In genomic region chr5:31530541-31531265, GRCh38 we compare ENCODE assay signal across 8 cellular contexts. TPM values are rescaled to one million over a fixed set of nuclear protein-coding genes. Genes with fewer than 3 reads are reported as not detected.
DNase-seq lines count a peak whose midpoint lies in the region; ATAC-seq and TF ChIP-seq lines count a peak whose summit lies in the region.

No MANE protein-coding gene starts in this region.

- peak overlapping the region; percentile 92 for H3K9ac ChIP-seq in skeletal muscle satellite cell (ENCODE audit: low read depth, low read length)

- H3K9me3 ChIP-seq in HAP-1 (no peaks in the 10 kb centered on the region), Peyer's patch (no peaks in the 10 kb centered on the region), skeletal muscle satellite cell (replicated peaks; ENCODE audit: low read length) (no peaks in the 10 kb centered on the region), adrenal gland (replicated peaks in 1 of 3) (no peaks in the 10 kb centered on the region)

- H3K27me3 ChIP-seq in HAP-1 (ENCODE audit: low read depth) = no peaks in the 10 kb centered on the region
- H3K27me3 ChIP-seq in Peyer's patch = no peaks in the 10 kb centered on the region
- H3K27me3 ChIP-seq in skeletal muscle satellite cell (ENCODE audit: control insufficient read depth, insufficient read depth, low read length) = no peaks in the 10 kb centered on the region
- H3K27me3 ChIP-seq in adrenal gland = no peaks in the 10 kb centered on the region

- H3K36me3 ChIP-seq in HAP-1 (replicated peaks) = peaks cover 48% of the 10 kb centered on the region
- peaks cover 0 to 47% (median 0%) of the 10 kb centered on the region in 3 donors for H3K36me3 ChIP-seq in Peyer's patch
- H3K36me3 ChIP-seq in skeletal muscle satellite cell (ENCODE audit: insufficient read depth, low read length) = peaks cover 52% of the 10 kb centered on the region
- H3K36me3 ChIP-seq in adrenal gland (replicated peaks in 1 of 2) = peaks cover 0 to 48% of the 10 kb centered on the region in 2 donors

- H3K4me1 ChIP-seq in HAP-1 (peaks cover 5% of the 10 kb centered on the region; the same call in 1 of the 2 replicates), Peyer's patch (peaks cover 0 to 27% (median 7%) of the 10 kb centered on the region in 4 donors), skeletal muscle satellite cell (ENCODE audit: control insufficient read depth, insufficient read depth, low read length) (peaks cover 22% of the 10 kb centered on the region), adrenal gland (replicated peaks in 1 of 2) (peaks cover 15 to 30% of the 10 kb centered on the region in 2 donors)

- no peak for ATAC-seq in left lobe of liver

- in situ Hi-C loops in HAP-1 (cut with MboI; ENCODE audit: low sequenced_read_pairs) = no loop called here

- 75 to 82% (median 78%) methylated on average over 9 of the region's 9 CpGs for WGBS in adrenal gland, 4 donors

- no peak for TF ChIP-seq POLR2A in Peyer's patch (IDR thresholded peaks at IDR 0.05)
- no peak for TF ChIP-seq POLR2A in adrenal gland (IDR thresholded peaks at IDR 0.05)

- H3K4me2 ChIP-seq in skeletal muscle satellite cell (ENCODE audit: low read length) = peak overlapping the region; percentile 92

- H3K27ac ChIP-seq in Peyer's patch (no peak overlapping the region), adrenal gland (no peak overlapping the region)

- intact Hi-C loops in adrenal gland (cut with DNase I) = no loop called here

- DNase-seq in HAP-1 (ENCODE audit: low spot score in 2 of 2) (no peak), Peyer's patch (no peak), fibroblast of pulmonary artery (ENCODE audit: low read depth) (no peak), adrenal gland (no peak), NCI-H1417 (lab: John Stamatoyannopoulos, UW) (no peak), left lobe of liver (ENCODE audit: low spot score) (no peak), NCI-H2227 treated with DMSO at 0.1 percent for 48 hours (lab: John Stamatoyannopoulos, UW) (no peak)

- H3K4me3 ChIP-seq in HAP-1 = peak overlapping the region; percentile 73
- peak overlapping the region; percentile 72 to 92 (median 79) for H3K4me3 ChIP-seq in Peyer's patch
- peak overlapping the region; percentile 85 for H3K4me3 ChIP-seq in fibroblast of pulmonary artery (replicated peaks; ENCODE audit: low read depth, low read length)
- peak overlapping the region; percentile 84 for H3K4me3 ChIP-seq in skeletal muscle satellite cell (ENCODE audit: low read length)
- peak overlapping the region in 1 of 4 donors; percentile 76 for H3K4me3 ChIP-seq in adrenal gland

- no peak for TF ChIP-seq CTCF in Peyer's patch (IDR thresholded peaks at IDR 0.05)
- no peak for TF ChIP-seq CTCF in fibroblast of pulmonary artery (IDR thresholded peaks at IDR 0.05; ENCODE audit: low read length, missing control alignments)
- no peak for TF ChIP-seq CTCF in adrenal gland (IDR thresholded peaks at IDR 0.05)

RNA-seq across cellular contexts. Expression of gene DROSHA, which starts 1.2 kb away (rescaled TPM):
- total RNA-seq in Peyer's patch = 100 to 1,000 TPM in 1 of 4 donors, 10 to 100 TPM in 3; 41.9 to 142 (median 59.0) TPM
- total RNA-seq in skeletal muscle satellite cell (2012; rRNA removed) = 32.2 and 36.0 TPM in 2 replicates
- 10 to 100 TPM; 22.6 to 58.2 (median 37.2) TPM for total RNA-seq in adrenal gland
- polyA plus RNA-seq in adrenal gland = 10 to 100 TPM; 43.4 to 93.0 (median 91.7) TPM
- total RNA-seq in left lobe of liver = 26.3 TPM

RNA-seq across cellular contexts. Expression of gene C5orf22, which starts 1.4 kb away (rescaled TPM):
- 10 to 100 TPM in 3 of 4 donors, 1 to 10 TPM in 1; 5.5 to 29.7 (median 13.5) TPM for total RNA-seq in Peyer's patch
- 10.5 and 15.0 TPM in 2 replicates for total RNA-seq in skeletal muscle satellite cell (2012; rRNA removed)
- total RNA-seq in adrenal gland = 10 to 100 TPM; 10.4 to 20.7 (median 16.9) TPM
- polyA plus RNA-seq in adrenal gland = 10 to 100 TPM in 1 of 3 donors, 1 to 10 TPM in 2; 3.8 to 21.5 (median 5.6) TPM
- 8.2 TPM for total RNA-seq in left lobe of liver
